Comparison of ENCODE assay signal across 19 cellular contexts in the genomic region with DNA sequence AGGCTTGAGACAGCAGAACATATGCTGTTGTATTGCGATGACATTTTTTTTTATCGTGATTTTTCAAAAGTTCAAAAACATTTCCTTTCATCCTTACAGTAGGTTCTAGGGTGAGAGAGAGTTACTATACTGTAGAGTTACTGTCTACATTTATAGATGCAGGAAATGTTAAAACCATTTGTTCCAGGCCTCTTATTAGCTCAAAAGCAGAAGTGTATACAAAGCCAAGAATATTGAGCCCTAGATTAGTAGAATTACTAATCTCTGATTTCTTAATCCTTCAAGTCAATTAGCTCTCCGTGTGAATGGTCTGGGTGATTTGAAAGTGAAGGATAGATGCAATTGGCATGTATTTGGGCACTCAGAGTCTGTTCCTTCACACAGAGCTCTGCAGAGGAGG.
"Had no signal": no experiment of that assay in that cellular context is flagged by ENCODE, and none has a peak within 500 bp of the region (broad histone marks: within the 10 kb centered on the region; RNA-seq: fewer than 3 reads in every experiment).

No MANE protein-coding gene starts in this region.

- DNase-seq: activated CD4-positive, alpha-beta T cell treated with anti-CD3 and anti-CD28 coated beads for 1 hour; activated CD8-positive, alpha-beta memory T cell treated with anti-CD3 and anti-CD28 coated beads for 24 hours; activated CD8-positive, alpha-beta memory T cell treated with anti-CD3 and anti-CD28 coated beads, Interleukin-2, amount 50 U/mL, for 48 hours; activated effector memory CD4-positive, alpha-beta T cell treated with anti-CD3 and anti-CD28 coated beads, Interleukin-2, amount 50 U/mL, for 16 hours; activated T-cell treated with anti-CD3 and anti-CD28 coated beads, Interleukin-2, amount 50 U/mL, for 48 hours; amniotic stem cell; dermis blood vessel endothelial cell; effector memory CD4-positive, alpha-beta T cell; esophagus squamous epithelium; mesendoderm; stimulated activated CD4-positive, alpha-beta T cell treated with anti-CD3 and anti-CD28 coated beads, Interleukin-12 subunit alpha, Interleukin-12 subunit beta, amount 100 ng/mL, for 4 hours; stimulated activated CD4-positive, alpha-beta T cell treated with anti-CD3 and anti-CD28 coated beads, Interleukin-1b, Interleukin-23, amount 100 ng/mL, for 48 hours; stimulated activated CD8-positive, alpha-beta memory T cell treated with anti-CD3 and anti-CD28 coated beads, Interleukin-4, amount 100 ng/mL, for 48 hours; stimulated activated naive CD4-positive, alpha-beta T cell treated with Interleukin-2 at 50 U/mL for 16 hours; WERI-Rb-1 had no signal

- H3K9me3 ChIP-seq: esophagus squamous epithelium, tibial nerve had no signal

- FAIRE-seq: endothelial cell of umbilical vein, urothelium cell line had no signal

- ATAC-seq: activated naive CD4-positive, alpha-beta T cell treated with anti-CD3 and anti-CD28 coated beads, Interleukin-2, amount 50 U/mL, for 72 hours had no signal
